ENCODE assay signal across 12 cellular contexts in genomic region chr16:71927787-71928186, GRCh38. TPM values are rescaled to one million over a fixed set of nuclear protein-coding genes. Genes with fewer than 3 reads are reported as not detected.
A peak's percentile ranks its signal among the peaks of the same experiment; 100 is the strongest.
DNase-seq lines count a peak whose midpoint lies in the region; ATAC-seq and TF ChIP-seq lines count a peak whose summit lies in the region.
"Had no signal": no experiment of that assay in that cellular context is flagged by ENCODE, and none has a peak within 500 bp of the region (broad histone marks: within the 10 kb centered on the region; RNA-seq: fewer than 3 reads in every experiment).

No MANE protein-coding gene starts in this region.

- no peak overlapping the region for H3K4me3 ChIP-seq in lung
- H3K4me3 ChIP-seq in thymus (ENCODE audit: low read length): no peak overlapping the region

- CTCF ChIA-PET in activated CD4-positive, alpha-beta T cell treated with anti-CD3 and anti-CD28 coated beads for 36 hours (lab: Charles Lee): no interaction called here

- peak overlapping the region; percentile 11 for H3K27ac Mint-ChIP-seq in activated CD4-positive, alpha-beta T cell treated with anti-CD3 and anti-CD28 coated beads for 36 hours
- H3K27ac Mint-ChIP-seq: activated CD8-positive, alpha-beta memory T cell treated with anti-CD3 and anti-CD28 coated beads, Interleukin-2, amount 10 ng/mL, durations not matched to agents 7 days and 5 days had no signal

- intact Hi-C loops in activated CD4-positive, alpha-beta T cell treated with anti-CD3 and anti-CD28 coated beads for 36 hours (cut with DNase I, micrococcal nuclease): no loop called here

- DNase-seq in activated CD4-positive, alpha-beta T cell treated with anti-CD3 and anti-CD28 coated beads for 36 hours: no peak
- DNase-seq in activated CD4-positive, alpha-beta T cell treated with anti-CD3 and anti-CD28 coated beads, Interleukin-2, amount 50 U/mL, for 4 hours: no peak
- DNase-seq in dermis blood vessel endothelial cell (peak; percentile 66), lung (ENCODE audit: low spot score) (no peak), NCI-H446 treated with DMSO at 0.1 percent for 48 hours (lab: John Stamatoyannopoulos, UW) (no peak)
- no peak for DNase-seq in stimulated activated CD4-positive, alpha-beta T cell treated with anti-CD3 and anti-CD28 coated beads, Interleukin-15, amount 100 ng/mL, for 24 hours
- DNase-seq: 8988T; activated CD8-positive, alpha-beta memory T cell treated with anti-CD3 and anti-CD28 coated beads, Interleukin-2, amount 10 ng/mL, durations not matched to agents 7 days and 5 days; DMS153 had no signal

- peaks cover 9% of the 10 kb centered on the region for H3K4me1 Mint-ChIP-seq in activated CD4-positive, alpha-beta T cell treated with anti-CD3 and anti-CD28 coated beads for 36 hours

- H3K9me3 ChIP-seq in lung (ENCODE audit: control insufficient read depth in 2 of 2, insufficient read depth in 1 of 2, low read length in 1 of 2) (no peaks in the 10 kb centered on the region), thymus (ENCODE audit: control insufficient read depth) (no peaks in the 10 kb centered on the region)

- no peaks in the 10 kb centered on the region for H3K27me3 Mint-ChIP-seq in activated CD4-positive, alpha-beta T cell treated with anti-CD3 and anti-CD28 coated beads for 36 hours
- H3K27me3 Mint-ChIP-seq: activated CD8-positive, alpha-beta memory T cell treated with anti-CD3 and anti-CD28 coated beads, Interleukin-2, amount 10 ng/mL, durations not matched to agents 7 days and 5 days had no signal

- H3K36me3 ChIP-seq in lung (ENCODE audit: control insufficient read depth in 2 of 2, insufficient read depth in 2 of 2, low read length in 2 of 2) (peaks cover 21 to 31% of the 10 kb centered on the region in 2 donors), thymus (ENCODE audit: control insufficient read depth, insufficient read depth) (peaks cover 49% of the 10 kb centered on the region)

- ATAC-seq in activated CD4-positive, alpha-beta T cell treated with anti-CD3 and anti-CD28 coated beads for 36 hours: no peak
- ATAC-seq in lung (ENCODE audit: insufficient read depth, low FRiP score): no peak
- ATAC-seq in HG03457 (IDR thresholded peaks at IDR 0.05; ENCODE audit: unreplicated experiment): no peak
- ATAC-seq: activated CD8-positive, alpha-beta memory T cell treated with anti-CD3 and anti-CD28 coated beads, Interleukin-2, amount 10 ng/mL, durations not matched to agents 7 days and 5 days had no signal

- no peak for TF ChIP-seq CTCF in lung (IDR thresholded peaks at IDR 0.05; ENCODE audit: control extremely low read depth, extremely low read depth)

- H3K9me3 Mint-ChIP-seq in activated CD4-positive, alpha-beta T cell treated with anti-CD3 and anti-CD28 coated beads for 36 hours (ENCODE audit: low read depth): no peaks in the 10 kb centered on the region

- H3K27me3 ChIP-seq in lung (ENCODE audit: control insufficient read depth, insufficient read depth) (no peaks in the 10 kb centered on the region), thymus (ENCODE audit: control insufficient read depth, insufficient read depth) (no peaks in the 10 kb centered on the region)
- H3K27me3 ChIP-seq: brain microvascular endothelial cell had no signal

- H3K36me3 Mint-ChIP-seq in activated CD4-positive, alpha-beta T cell treated with anti-CD3 and anti-CD28 coated beads for 36 hours (ENCODE audit: low read depth): peaks cover 45% of the 10 kb centered on the region

- H3K27ac ChIP-seq in lung (ENCODE audit: low read depth in 1 of 2, low read length in 1 of 2): peak overlapping the region; percentile 55 to 71
- peak overlapping the region; percentile 13 for H3K27ac ChIP-seq in thymus (ENCODE audit: low read depth)

- H3K4me1 ChIP-seq in lung (ENCODE audit: control insufficient read depth in 2 of 2, insufficient read depth in 2 of 2, low read length in 2 of 2): peaks cover 4 to 31% of the 10 kb centered on the region in 2 donors
- no peaks in the 10 kb centered on the region for H3K4me1 ChIP-seq in thymus (ENCODE audit: control insufficient read depth, insufficient read depth, low read length)

- POLR2A ChIA-PET in activated CD4-positive, alpha-beta T cell treated with anti-CD3 and anti-CD28 coated beads for 36 hours (lab: Charles Lee): interaction anchor here (0.6 kb wide), 2 partner anchors 10 to 26 kb away, joined by 6 read pairs; no protein-coding TSS in a partner anchor

- 58 to 68% methylated on average over 5 of the region's 5 CpGs for WGBS in lung, 2 donors
- 94% methylated on average over 5 of the region's 5 CpGs for WGBS in thymus

- no peak overlapping the region for H3K4me3 Mint-ChIP-seq in activated CD4-positive, alpha-beta T cell treated with anti-CD3 and anti-CD28 coated beads for 36 hours
- H3K4me3 Mint-ChIP-seq: activated CD8-positive, alpha-beta memory T cell treated with anti-CD3 and anti-CD28 coated beads, Interleukin-2, amount 10 ng/mL, durations not matched to agents 7 days and 5 days had no signal

RNA-seq across cellular contexts. Expression of gene IST1, which starts 32.5 kb away (rescaled TPM):
- total RNA-seq in activated CD4-positive, alpha-beta T cell treated with anti-CD3 and anti-CD28 coated beads for 36 hours: 100 to 1,000 TPM; 170 to 179 TPM
- 203 and 267 TPM in 2 replicates for total RNA-seq in dermis blood vessel endothelial cell
- total RNA-seq in lung: 100 to 1,000 TPM; 150 to 236 TPM
- 100 to 1,000 TPM in 1 of 2 donors, 10 to 100 TPM in 1; 77.4 to 143 TPM for polyA plus RNA-seq in lung
- 163 TPM for polyA plus RNA-seq in thymus

RNA-seq across cellular contexts. Expression of gene ZNF821, which starts 43.8 kb away (rescaled TPM):
- 1 to 10 TPM; 6.0 to 7.7 TPM for total RNA-seq in activated CD4-positive, alpha-beta T cell treated with anti-CD3 and anti-CD28 coated beads for 36 hours
- 5.6 and 6.8 TPM in 2 replicates for total RNA-seq in dermis blood vessel endothelial cell
- 1 to 10 TPM; 9.4 to 9.8 TPM for total RNA-seq in lung
- polyA plus RNA-seq in lung: 1 to 10 TPM; 3.7 to 4.0 TPM
- 7.8 TPM for polyA plus RNA-seq in thymus
